15 cellular contexts compared by ENCODE assay signal in genomic region chr17:73042809-73043685, GRCh38. TPM values are rescaled to one million over a fixed set of nuclear protein-coding genes. Genes with fewer than 3 reads are reported as not detected.
DNase-seq lines count a peak whose midpoint lies in the region; ATAC-seq, FAIRE-seq and TF ChIP-seq lines count a peak whose summit lies in the region.
"Had no signal": no experiment of that assay in that cellular context is flagged by ENCODE, and none has a peak within 500 bp of the region (broad histone marks: within the 10 kb centered on the region; RNA-seq: fewer than 3 reads in every experiment).

No MANE protein-coding gene starts in this region.

- no peak for ATAC-seq in GM21360 (IDR thresholded peaks at IDR 0.05; ENCODE audit: unreplicated experiment)

- H3K27me3 ChIP-seq in Karpas-422 (ENCODE audit: low read length) (no peaks in the 10 kb centered on the region), testis (no peaks in the 10 kb centered on the region)
- H3K27me3 ChIP-seq: vagina had no signal

- intact Hi-C loops in testis (cut with DNase I; ENCODE audit: low total_unique reads) = no loop called here

- H3K4me1 ChIP-seq in Karpas-422 (ENCODE audit: low read length) (peaks cover 34% of the 10 kb centered on the region), testis (no peaks in the 10 kb centered on the region)

- peaks cover 11% of the 10 kb centered on the region for H3K36me3 ChIP-seq in Karpas-422 (ENCODE audit: insufficient read depth, low read length)
- no peaks in the 10 kb centered on the region for H3K36me3 ChIP-seq in testis (ENCODE audit: low read depth, missing control alignments)
- H3K36me3 ChIP-seq: vagina, WERI-Rb-1 had no signal

- TF ChIP-seq POLR2A in GM12891 (IDR thresholded peaks at IDR 0.05; ENCODE audit: low read depth, low read length) = no peak
- no peak for TF ChIP-seq POLR2A in testis (IDR thresholded peaks at IDR 0.05)

- FAIRE-seq in A204.1 (lab: Jason Lieb, UNC) (peak; percentile 85), GM12891 (lab: Jason Lieb, UNC) (no peak)

- H3K4me3 ChIP-seq in Karpas-422 (ENCODE audit: low read length) = no peak overlapping the region
- H3K4me3 ChIP-seq in testis = no peak overlapping the region
- H3K4me3 ChIP-seq: vagina had no signal

- no peak overlapping the region for H2AFZ ChIP-seq in Karpas-422 (ENCODE audit: low read length)

- no peak overlapping the region for H3K4me2 ChIP-seq in Karpas-422 (ENCODE audit: low read depth, low read length, poor library complexity, severe bottlenecking)

- peaks cover 88% of the 10 kb centered on the region for H3K79me2 ChIP-seq in Karpas-422 (ENCODE audit: low read length)

- H3K9ac ChIP-seq in Karpas-422 (ENCODE audit: low read length) = no peak overlapping the region

- no peak for TF ChIP-seq CTCF in testis (IDR thresholded peaks at IDR 0.05)

- DNase-seq in Karpas-422 (no peak), dermis microvascular lymphatic vessel endothelial cell (ENCODE audit: low read depth in 2 of 2) (peak; percentile 11 to 15), lung microvascular endothelial cell (ENCODE audit: low read depth in 2 of 2) (peak; percentile 17 to 63), GM12891 (ENCODE audit: insufficient read length, low spot score) (no peak), testis (no peak), cortex of kidney (lab: John Stamatoyannopoulos, UW) (no peak)
- DNase-seq: activated naive CD8-positive, alpha-beta T cell treated with anti-CD3 and anti-CD28 coated beads for 36 hours; DND-41; mesendoderm; occipital lobe; WERI-Rb-1 had no signal

- H3K9me3 ChIP-seq in Karpas-422 (ENCODE audit: low read length) (no peaks in the 10 kb centered on the region), testis (no peaks in the 10 kb centered on the region)
- H3K9me3 ChIP-seq: vagina had no signal

- 68 to 79% methylated on average over 7 of the region's 7 CpGs for WGBS in testis, 2 donors

- H3K27ac ChIP-seq in Karpas-422 (ENCODE audit: low read length) = peak overlapping the region; percentile 49
- no peak overlapping the region for H3K27ac ChIP-seq in testis
- H3K27ac ChIP-seq: HL-60, vagina, WERI-Rb-1 had no signal

- no peaks in the 10 kb centered on the region for H4K20me1 ChIP-seq in Karpas-422 (ENCODE audit: insufficient read depth, low read depth, low read length)

- H3K9me2 ChIP-seq in Karpas-422 (replicated peaks; ENCODE audit: insufficient read depth, low read length) = no peaks in the 10 kb centered on the region

TF ChIP-seq in GM12891, 5 proteins besides CTCF, POLR2A, EP300 and RAD21:
- TF ChIP-seq SPI1 (IDR thresholded peaks at IDR 0.05; ENCODE audit: low read depth, low read length) (no peak), POU2F2 (IDR thresholded peaks at IDR 0.05; ENCODE audit: low read depth, low read length) (no peak), POLR2AphosphoS5 (IDR thresholded peaks at IDR 0.05; ENCODE audit: low read depth, low read length) (no peak), TAF1 (IDR thresholded peaks at IDR 0.05; ENCODE audit: low read depth, low read length) (no peak), PAX5 (IDR thresholded peaks at IDR 0.05; ENCODE audit: insufficient read depth, low read length, severe bottlenecking) (no peak)
TF ChIP-seq in GM12891: peak in this region for 0.

RNA-seq across cellular contexts. Expression of gene SLC39A11, which starts 49.4 kb away (rescaled TPM):
- total RNA-seq in Karpas-422 (2014; rRNA removed; shearing (Covaris generic); ENCODE audit: low replicate concordance) = 49.6 and 69.7 TPM in 2 replicates
- total RNA-seq in dermis microvascular lymphatic vessel endothelial cell (7.2 and 12.6 TPM in 2 replicates), lung microvascular endothelial cell (6.5 and 12.7 TPM in 2 replicates), testis (10 to 100 TPM; 18.0 to 18.6 TPM)
- 11.0 TPM for polyA plus RNA-seq in GM12891 (2012; ENCODE audit: low read depth, missing spikeins)
- polyA plus RNA-seq in testis (ENCODE audit: insufficient read depth, low read depth, low replicate concordance) = 11.4 TPM

Comparison
In these comparisons a context has a peak if more than half of its experiments do, and no peak if none do; other contexts are left out.
1. DNase-seq: peak in dermis microvascular lymphatic vessel endothelial cell (2 of 2) and lung microvascular endothelial cell (2 of 2); none in Karpas-422 (single experiment), GM12891 (single experiment), testis (single experiment) and cortex of kidney (single experiment).